In genomic region chr19:32870154-32870573, GRCh38 we compare ENCODE assay signal across 25 cellular contexts. TPM values are rescaled to one million over a fixed set of nuclear protein-coding genes. Genes with fewer than 3 reads are reported as not detected.
DNase-seq lines count a peak whose midpoint lies in the region; ATAC-seq, FAIRE-seq and TF ChIP-seq lines count a peak whose summit lies in the region.
"Had no signal": no experiment of that assay in that cellular context is flagged by ENCODE, and none has a peak within 500 bp of the region (broad histone marks: within the 10 kb centered on the region; RNA-seq: fewer than 3 reads in every experiment).

No MANE protein-coding gene starts in this region.

- no TSS peak for BruUV-seq in GM12878 (replicated peaks; lab: Mats Ljungman, UMichigan)

- H3K4me1 Mint-ChIP-seq in progenitor cell of endocrine pancreas (ENCODE audit: low read depth): peaks cover 12% of the 10 kb centered on the region
- H3K4me1 Mint-ChIP-seq: mesothelial cell of epicardium had no signal

- ATAC-seq in GM12878: peak; percentile 69
- ATAC-seq in left lobe of liver: peak; percentile 74
- ATAC-seq in GM19328 (IDR thresholded peaks at IDR 0.05; ENCODE audit: unreplicated experiment): no peak
- ATAC-seq in GM18502 (IDR thresholded peaks at IDR 0.05; ENCODE audit: poor library complexity, unreplicated experiment): no peak
- ATAC-seq: heart right ventricle had no signal

- H3K9me3 ChIP-seq in GM12878 (replicated peaks; ENCODE audit: control insufficient read depth, insufficient read depth, low read length): no peaks in the 10 kb centered on the region
- H3K9me3 ChIP-seq: BLaER1 treated with 17β-estradiol and CSF1 and Interleukin-3, amounts not matched to agents 10 nM and 100 nM; heart right ventricle; MG63; uterus had no signal

- no peak overlapping the region for H3K27ac ChIP-seq in GM12878 (ENCODE audit: control insufficient read depth, insufficient read depth)
- H3K27ac ChIP-seq: BLaER1 treated with 17β-estradiol and CSF1 and Interleukin-3, amounts not matched to agents 10 nM and 100 nM; heart right ventricle; uterus had no signal

- H3K4me2 ChIP-seq in GM12878 (ENCODE audit: control insufficient read depth, insufficient read depth): no peak overlapping the region
- H3K4me2 ChIP-seq: BLaER1 treated with 17β-estradiol and CSF1 and Interleukin-3, amounts not matched to agents 10 nM and 100 nM had no signal

- no peak for FAIRE-seq in GM12878 (lab: Jason Lieb, UNC)
- FAIRE-seq: D721Med, G401.6 had no signal

- intact Hi-C loops in GM12878 (cut with micrococcal nuclease; ENCODE audit: unreplicated experiment): no loop called here

- no peak overlapping the region for H2AFZ ChIP-seq in GM12878 (ENCODE audit: control insufficient read depth, low read depth, low read length)

- peak overlapping the region; percentile 24 for H3K27ac Mint-ChIP-seq in progenitor cell of endocrine pancreas
- H3K27ac Mint-ChIP-seq: activated naive CD4-positive, alpha-beta T cell treated with anti-CD3 and anti-CD28 coated beads for 36 hours; mesothelial cell of epicardium; T-helper 1 cell treated with Interleukin-12 subunit alpha and Interleukin-12 subunit beta and Interleukin-4 antibody, amounts not matched to agents 30 μg/mL and 1 μg/mL, for 36 hours had no signal

- no peak for TF ChIP-seq CTCF in GM12878 (IDR thresholded peaks at IDR 0.05 in 2 of 3, conservative IDR thresholded peaks at IDR 0.05 in 1 of 3; ENCODE audit: control insufficient read depth in 2 of 3, extremely low read depth in 1 of 3, insufficient read depth in 1 of 3, low read depth in 3 of 3, low read length in 3 of 3)
- TF ChIP-seq CTCF in progenitor cell of endocrine pancreas (IDR thresholded peaks at IDR 0.05; ENCODE audit: unreplicated experiment): no peak

- no peak overlapping the region for H3K4me3 Mint-ChIP-seq in progenitor cell of endocrine pancreas (ENCODE audit: low read depth)
- H3K4me3 Mint-ChIP-seq: activated naive CD4-positive, alpha-beta T cell treated with anti-CD3 and anti-CD28 coated beads for 36 hours; mesothelial cell of epicardium; T-helper 1 cell treated with Interleukin-12 subunit alpha and Interleukin-12 subunit beta and Interleukin-4 antibody, amounts not matched to agents 30 μg/mL and 1 μg/mL, for 36 hours had no signal

- no peak for TF ChIP-seq RAD21 in GM12878 (IDR thresholded peaks at IDR 0.05; ENCODE audit: insufficient read depth, low read depth, low read length)

- in situ Hi-C loops in GM12878 (cut with MboI): no loop called here

- H3K36me3 Mint-ChIP-seq in progenitor cell of endocrine pancreas (ENCODE audit: insufficient read depth): no peaks in the 10 kb centered on the region
- H3K36me3 Mint-ChIP-seq: mesothelial cell of epicardium had no signal

- H3K79me2 ChIP-seq in GM12878 (ENCODE audit: control insufficient read depth, insufficient read depth, low read length): no peaks in the 10 kb centered on the region

- no peaks in the 10 kb centered on the region for H3K36me3 ChIP-seq in GM12878 (ENCODE audit: control insufficient read depth in 2 of 2, insufficient read depth in 2 of 2, low read length in 1 of 2)
- H3K36me3 ChIP-seq: BLaER1 treated with 17β-estradiol and CSF1 and Interleukin-3, amounts not matched to agents 10 nM and 100 nM; heart right ventricle; MG63; uterus had no signal

- SMC1A ChIA-PET in GM12878 (lab: Charles Lee; ENCODE audit: uncharacterized antibody, unreplicated experiment): no interaction called here

- no peak for TF ChIP-seq EP300 in GM12878 (IDR thresholded peaks at IDR 0.05; ENCODE audit: borderline replicate concordance in 1 of 2, control insufficient read depth in 1 of 2, low read depth in 2 of 2, low read length in 2 of 2)

- no peak for TF ChIP-seq POLR2A in GM12878 (IDR thresholded peaks at IDR 0.05; ENCODE audit: low read depth, low read length)

- WGBS in GM12878 (ENCODE audit: insufficient coverage, insufficient replicate concordance, low lambda C conversion rate, missing lambda C conversion rate): 49% methylated on average over 14 of the region's 14 CpGs

- no peaks in the 10 kb centered on the region for H3K4me1 ChIP-seq in GM12878 (ENCODE audit: control insufficient read depth, insufficient read depth, low read length)
- H3K4me1 ChIP-seq: heart right ventricle, uterus had no signal

- RAD21 ChIA-PET in GM12878 (lab: Charles Lee; ENCODE audit: unreplicated experiment): no interaction called here

- H3K27me3 Mint-ChIP-seq in progenitor cell of endocrine pancreas: no peaks in the 10 kb centered on the region

- H3K4me3 ChIP-seq in GM12878: no peak overlapping the region
- H3K4me3 ChIP-seq: BLaER1 treated with 17β-estradiol and CSF1 and Interleukin-3, amounts not matched to agents 10 nM and 100 nM; heart right ventricle; MG63; uterus had no signal

- POLR2A ChIA-PET in GM12878 (lab: Charles Lee): no interaction called here

- CTCF ChIA-PET in GM12878 (lab: Yijun Ruan, JAX): no interaction called here

- H4K20me1 ChIP-seq in GM12878 (ENCODE audit: control insufficient read depth, insufficient read depth): no peaks in the 10 kb centered on the region
- H4K20me1 ChIP-seq: BLaER1 treated with 17β-estradiol and CSF1 and Interleukin-3, amounts not matched to agents 10 nM and 100 nM had no signal

- no peaks in the 10 kb centered on the region for H3K27me3 ChIP-seq in GM12878 (replicated peaks in 1 of 2; ENCODE audit: control insufficient read depth in 2 of 2, insufficient read depth in 2 of 2, low read length in 1 of 2)
- H3K27me3 ChIP-seq: BLaER1 treated with 17β-estradiol and CSF1 and Interleukin-3, amounts not matched to agents 10 nM and 100 nM; heart right ventricle; MG63; uterus had no signal

- peak; percentile 36 for DNase-seq in DMS53 treated with DMSO at 0.1 percent for 48 hours (lab: John Stamatoyannopoulos, UW; ENCODE audit: unreplicated experiment)
- DNase-seq in GM12878 (ENCODE audit: low read depth, low spot score): no peak
- peak; percentile 72 for DNase-seq in left lobe of liver (ENCODE audit: low spot score)
- DNase-seq in progenitor cell of endocrine pancreas (ENCODE audit: low spot score, unreplicated experiment): peak; percentile 37
- DNase-seq in SW480 (ENCODE audit: low spot score): no peak
- DNase-seq in DMS 273 (lab: John Stamatoyannopoulos, UW; ENCODE audit: unreplicated experiment): no peak
- DNase-seq: ACHN; activated CD4-positive, alpha-beta T cell treated with anti-CD3 and anti-CD28 coated beads, Interleukin-2, amount 50 U/mL, for 48 hours; activated naive CD4-positive, alpha-beta T cell treated with anti-CD3 and anti-CD28 coated beads for 36 hours; activated T-cell treated with anti-CD3 and anti-CD28 coated beads, Interleukin-2, amount 50 U/mL, for 1 hour; heart right ventricle; MG63; NCI-H1694; NCI-H82; stimulated activated CD4-positive, alpha-beta T cell treated with anti-CD3 and anti-CD28 coated beads, Interleukin-12 subunit alpha, Interleukin-12 subunit beta, amount 100 ng/mL, for 4 hours; uterus had no signal

- no peaks in the 10 kb centered on the region for H3K9me3 Mint-ChIP-seq in progenitor cell of endocrine pancreas (ENCODE audit: low read depth)
- H3K9me3 Mint-ChIP-seq: activated naive CD4-positive, alpha-beta T cell treated with anti-CD3 and anti-CD28 coated beads for 36 hours; mesothelial cell of epicardium; T-helper 1 cell treated with Interleukin-12 subunit alpha and Interleukin-12 subunit beta and Interleukin-4 antibody, amounts not matched to agents 30 μg/mL and 1 μg/mL, for 36 hours had no signal

- no peak overlapping the region for H3K9ac ChIP-seq in GM12878 (ENCODE audit: control insufficient read depth, insufficient read depth, low read length)
- H3K9ac ChIP-seq: BLaER1 treated with 17β-estradiol and CSF1 and Interleukin-3, amounts not matched to agents 10 nM and 100 nM had no signal

TF ChIP-seq in GM12878, 131 proteins besides CTCF, POLR2A, EP300 and RAD21 (continues in another document):
- TF ChIP-seq TCF12 (IDR thresholded peaks at IDR 0.05; ENCODE audit: low read depth, low read length): no peak
- TF ChIP-seq SREBF2 (IDR thresholded peaks at IDR 0.05; ENCODE audit: low read length): no peak
- no peak for TF ChIP-seq RBBP5 (conservative IDR thresholded peaks at IDR 0.05)
- TF ChIP-seq FOXK2 (IDR thresholded peaks at IDR 0.05): no peak
- no peak for TF ChIP-seq PKNOX1 (IDR thresholded peaks at IDR 0.05)
- no peak for TF ChIP-seq DPF2 (IDR thresholded peaks at IDR 0.05)
- TF ChIP-seq TBL1XR1 (IDR thresholded peaks at IDR 0.05; ENCODE audit: low read depth, low read length): no peak
- no peak for TF ChIP-seq BCL11A (IDR thresholded peaks at IDR 0.05; ENCODE audit: low read depth, low read length)
- no peak for TF ChIP-seq TCF3 (IDR thresholded peaks at IDR 0.05; ENCODE audit: borderline replicate concordance, insufficient read depth, low read depth, low read length)

RNA-seq across cellular contexts. Expression of gene SLC7A9, which starts 0.6 kb away (rescaled TPM):
- total RNA-seq in GM12878 (2013; cell fraction: nucleolus; rRNA removed): 0.51 and 0.77 TPM in 2 replicates
- 0.17 TPM in 1 of 2 replicates, not detected in the other for total RNA-seq in GM12878 (2014; rRNA removed)
- not detected in 2 replicates for total RNA-seq in GM12878 (2014; rRNA removed; fragmentation: Illumina TruSeq; extraction: Trizol)
- total RNA-seq in GM12878 (2021): 0.13 TPM in 1 of 2 replicates, not detected in the other
- polyA plus RNA-seq in GM12878 (2011; ENCODE audit: low read depth): not detected
- not detected in 2 replicates for polyA plus RNA-seq in GM12878 (2011; rRNA removed)
- 0.07 and 0.08 TPM in 2 replicates for polyA plus RNA-seq in GM12878 (2011; cell fraction: cytosol; rRNA removed)
- 0.10 and 0.21 TPM in 2 replicates for polyA plus RNA-seq in GM12878 (2011; cell fraction: nucleus; rRNA removed)
- not detected in 2 replicates for polyA plus RNA-seq in GM12878 (2012)
- not detected in 2 replicates for polyA plus RNA-seq in GM12878 (2014; fragmentation: Illumina TruSeq; extraction: Trizol)
- not detected for polyA plus RNA-seq in GM12878 (2014; fragmentation: Nextera tagmentation; extraction: Ambion mirVana)
- polyA plus RNA-seq in GM12878 (2014; rRNA removed): not detected in 2 replicates
- polyA plus RNA-seq in GM12878 (2016; fragmentation: Nextera tagmentation; extraction: Ambion mirVana): not detected
- polyA minus RNA-seq in GM12878 (2011; rRNA and poly(A)+ RNA removed): not detected in 2 replicates
- not detected in 2 replicates for polyA minus RNA-seq in GM12878 (2011; cell fraction: cytosol; rRNA and poly(A)+ RNA removed)
- polyA minus RNA-seq in GM12878 (2011; cell fraction: nucleus; rRNA and poly(A)+ RNA removed): 0.38 TPM in 1 of 2 replicates, not detected in the other
- 11.4 TPM for total RNA-seq in left lobe of liver
- total RNA-seq in progenitor cell of endocrine pancreas: 4.6 and 5.4 TPM in 2 replicates
- total RNA-seq: activated naive CD4-positive, alpha-beta T cell treated with anti-CD3 and anti-CD28 coated beads for 36 hours; dermis blood vessel endothelial cell; kidney epithelial cell had no signal

Comparison
In these comparisons a context has a peak if more than half of its experiments do, and no peak if none do; other contexts are left out.
1. DNase-seq: peak in DMS53 treated with DMSO at 0.1 percent for 48 hours (single experiment), left lobe of liver (single experiment) and progenitor cell of endocrine pancreas (single experiment); none in GM12878 (single experiment), SW480 (single experiment) and DMS 273 (single experiment).
2. ATAC-seq: peak in GM12878 (single experiment) and left lobe of liver (single experiment); none in GM19328 (single experiment) and GM18502 (single experiment).